ENCODE assay signal across 29 cellular contexts in the genomic region with DNA sequence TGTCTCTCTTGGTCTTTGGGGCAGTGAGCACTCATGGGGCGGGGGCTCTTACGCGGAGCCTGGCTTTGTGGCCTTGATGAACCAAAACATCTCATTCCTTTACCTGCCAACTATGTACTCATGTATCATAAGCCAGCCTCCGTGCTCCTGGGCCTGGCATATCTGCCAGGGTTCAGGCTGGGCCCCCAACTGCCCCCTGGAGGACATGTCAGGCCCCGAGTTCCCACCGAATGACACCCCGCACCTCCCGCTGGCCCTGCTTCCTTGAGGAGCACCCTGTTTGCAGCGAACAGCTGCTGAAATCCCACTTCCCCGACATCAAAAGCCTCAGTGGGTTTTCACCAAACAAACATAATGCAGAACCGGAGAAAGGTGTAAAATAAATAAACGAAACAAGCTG.
DNase-seq lines count a peak whose midpoint lies in the region; TF ChIP-seq lines count a peak whose summit lies in the region.
"Had no signal": no experiment of that assay in that cellular context is flagged by ENCODE, and none has a peak within 500 bp of the region (broad histone marks: within the 10 kb centered on the region; RNA-seq: fewer than 3 reads in every experiment).

No MANE protein-coding gene starts in this region.

- H3K4me1 Mint-ChIP-seq in endodermal cell = peaks cover 13% of the 10 kb centered on the region
- peaks cover 12% of the 10 kb centered on the region for H3K4me1 Mint-ChIP-seq in type B pancreatic cell (ENCODE audit: unreplicated experiment)
- H3K4me1 Mint-ChIP-seq: activated naive CD8-positive, alpha-beta T cell treated with anti-CD3 and anti-CD28 coated beads, Interleukin-2, amount 10 ng/mL, durations not matched to agents 7 days and 5 days had no signal

- H4K8ac ChIP-seq in mesendoderm (ENCODE audit: low read depth, low read length) = no peak overlapping the region

- H2AFZ ChIP-seq in OCI-LY7 (ENCODE audit: low read length) = no peak overlapping the region

- no peaks in the 10 kb centered on the region for H3K9me3 Mint-ChIP-seq in endodermal cell
- no peaks in the 10 kb centered on the region for H3K9me3 Mint-ChIP-seq in type B pancreatic cell
- H3K9me3 Mint-ChIP-seq: activated naive CD8-positive, alpha-beta T cell treated with anti-CD3 and anti-CD28 coated beads, Interleukin-2, amount 10 ng/mL, durations not matched to agents 7 days and 5 days; natural killer cell had no signal

- TF ChIP-seq CTCF in OCI-LY7 (conservative IDR thresholded peaks at IDR 0.05; ENCODE audit: low read length) (0 out of 2 replicates have a peak, but pooled peaks have one; percentile 15), endodermal cell (conservative IDR thresholded peaks at IDR 0.05) (peak; percentile 56), type B pancreatic cell (conservative IDR thresholded peaks at IDR 0.05) (peak; percentile 27)

- H3K27me3 ChIP-seq in endodermal cell (ENCODE audit: control insufficient read depth, insufficient read depth, low read length, poor library complexity, severe bottlenecking) (no peaks in the 10 kb centered on the region), mesendoderm (ENCODE audit: insufficient read depth, low read length, poor library complexity) (no peaks in the 10 kb centered on the region)
- H3K27me3 ChIP-seq: ascending aorta, MG63, transverse colon had no signal

- no peaks in the 10 kb centered on the region for H3K36me3 ChIP-seq in OCI-LY7 (ENCODE audit: insufficient read depth, low read length)
- no peaks in the 10 kb centered on the region for H3K36me3 ChIP-seq in endodermal cell (ENCODE audit: control insufficient read depth, insufficient read depth, low read length)
- no peaks in the 10 kb centered on the region for H3K36me3 ChIP-seq in mesendoderm (ENCODE audit: control insufficient read depth, insufficient read depth, low read length)
- H3K36me3 ChIP-seq: MG63, transverse colon had no signal

- peaks cover 4% of the 10 kb centered on the region for H3K36me3 Mint-ChIP-seq in endodermal cell (ENCODE audit: low read depth)
- H3K36me3 Mint-ChIP-seq in type B pancreatic cell = no peaks in the 10 kb centered on the region
- H3K36me3 Mint-ChIP-seq: activated CD8-positive, alpha-beta memory T cell treated with anti-CD3 and anti-CD28 coated beads, Interleukin-2, amount 10 ng/mL, durations not matched to agents 7 days and 5 days; activated naive CD8-positive, alpha-beta T cell treated with anti-CD3 and anti-CD28 coated beads, Interleukin-2, amount 10 ng/mL, durations not matched to agents 7 days and 5 days; natural killer cell had no signal

- no peak overlapping the region for H3K4ac ChIP-seq in mesendoderm (ENCODE audit: low read depth, low read length)

- no peak overlapping the region for H2BK5ac ChIP-seq in mesendoderm (ENCODE audit: low read length)

- H3K4me2 ChIP-seq in OCI-LY7 (ENCODE audit: low read length) = no peak overlapping the region
- H3K4me2 ChIP-seq in mesendoderm (ENCODE audit: low read length) = no peak overlapping the region

- H3K9ac ChIP-seq in endodermal cell (ENCODE audit: extremely low read depth, low read length, poor library complexity, severe bottlenecking) (no peak overlapping the region), mesendoderm (ENCODE audit: low read length) (no peak overlapping the region)

- H3K56ac ChIP-seq in mesendoderm (ENCODE audit: low read length) = no peak overlapping the region

- no peaks in the 10 kb centered on the region for H3K79me2 ChIP-seq in OCI-LY7 (ENCODE audit: insufficient read depth, low read depth, low read length)
- no peaks in the 10 kb centered on the region for H3K79me2 ChIP-seq in mesendoderm (ENCODE audit: control insufficient read depth, insufficient read depth, low read length)

- H2AK5ac ChIP-seq in mesendoderm (ENCODE audit: low read length) = no peak overlapping the region

- H3K27ac Mint-ChIP-seq in endodermal cell (no peak overlapping the region), type B pancreatic cell (no peak overlapping the region)
- H3K27ac Mint-ChIP-seq: activated CD8-positive, alpha-beta memory T cell treated with anti-CD3 and anti-CD28 coated beads, Interleukin-2, amount 10 ng/mL, durations not matched to agents 7 days and 5 days; activated naive CD8-positive, alpha-beta T cell treated with anti-CD3 and anti-CD28 coated beads, Interleukin-2, amount 10 ng/mL, durations not matched to agents 7 days and 5 days had no signal

- no peak overlapping the region for H3K23ac ChIP-seq in mesendoderm (ENCODE audit: low read length)

- intact Hi-C loops in OCI-LY7 (cut with micrococcal nuclease; ENCODE audit: unreplicated experiment) = no loop called here

- H2BK120ac ChIP-seq in mesendoderm (ENCODE audit: low read depth, low read length) = no peak overlapping the region

- DNase-seq in NCI-H1694 treated with DMSO at 0.1 percent for 48 hours (lab: John Stamatoyannopoulos, UW) = peak; percentile 21
- no peak for DNase-seq in NCI-H1694 (lab: John Stamatoyannopoulos, UW)
- no peak for DNase-seq in OCI-LY7 (ENCODE audit: low spot score)
- peak; percentile 71 for DNase-seq in endodermal cell
- no peak for DNase-seq in type B pancreatic cell (ENCODE audit: extremely low spot score, unreplicated experiment)
- DNase-seq in SK-N-DZ (ENCODE audit: low spot score) = no peak
- DNase-seq in NCI-H1436 treated with DMSO at 0.1 percent for 48 hours (lab: John Stamatoyannopoulos, UW) = no peak
- no peak for DNase-seq in mesendoderm
- DNase-seq: activated CD8-positive, alpha-beta memory T cell treated with anti-CD3 and anti-CD28 coated beads, Interleukin-2, amount 10 ng/mL, durations not matched to agents 7 days and 5 days; activated gamma-delta T cell treated with Interleukin-2 at 50 U/mL for 16 hours; activated naive CD8-positive, alpha-beta T cell treated with anti-CD3 and anti-CD28 coated beads, Interleukin-2, amount 10 ng/mL, durations not matched to agents 7 days and 5 days; activated T-cell treated with anti-CD3 and anti-CD28 coated beads, Interleukin-2, amount 50 U/mL, for 48 hours; cerebellar nuclear complex; COR-L47; DMS53; foreskin melanocyte; KBM-7; lower lobe of right lung; MG63; natural killer cell; NCI-H2081; NCI-H2227 treated with DMSO at 0.1 percent for 48 hours; stimulated activated CD4-positive, alpha-beta T cell treated with anti-CD3 and anti-CD28 coated beads, Interleukin-15, amount 100 ng/mL, for 24 hours; stimulated activated CD4-positive, alpha-beta T cell treated with anti-CD3 and anti-CD28 coated beads, Interleukin-4, amount 100 ng/mL, for 4 hours; transverse colon had no signal

- H3K4me3 ChIP-seq in OCI-LY7 (ENCODE audit: low read depth, low read length, poor library complexity, severe bottlenecking) (no peak overlapping the region), endodermal cell (ENCODE audit: low read length) (no peak overlapping the region), mesendoderm (ENCODE audit: low read length) (no peak overlapping the region)
- H3K4me3 ChIP-seq: ascending aorta, lower lobe of right lung, MG63, transverse colon had no signal

- H3K18ac ChIP-seq in mesendoderm (ENCODE audit: low read length) = no peak overlapping the region

- H4K5ac ChIP-seq in mesendoderm (ENCODE audit: low read length) = no peak overlapping the region

- H3K27ac ChIP-seq in OCI-LY7 (ENCODE audit: low read depth, low read length, poor library complexity, severe bottlenecking) (no peak overlapping the region), endodermal cell (ENCODE audit: low read depth, low read length) (no peak overlapping the region), mesendoderm (ENCODE audit: low read depth, low read length) (no peak overlapping the region)
- H3K27ac ChIP-seq: 22Rv1, ascending aorta, C4-2B, lower lobe of right lung, RWPE1, transverse colon had no signal

- H3K9me2 ChIP-seq in OCI-LY7 (ENCODE audit: insufficient read depth, low read length) = no peaks in the 10 kb centered on the region

- H3K4me1 ChIP-seq in OCI-LY7 (ENCODE audit: insufficient read depth, low read length, poor library complexity, severe bottlenecking) (no peaks in the 10 kb centered on the region), endodermal cell (ENCODE audit: control insufficient read depth, insufficient read depth, low read length) (no peaks in the 10 kb centered on the region), mesendoderm (ENCODE audit: control insufficient read depth, low read depth, low read length) (no peaks in the 10 kb centered on the region)
- H3K4me1 ChIP-seq: ascending aorta, lower lobe of right lung, transverse colon had no signal

- H3K27me3 Mint-ChIP-seq in endodermal cell (ENCODE audit: insufficient read depth) (no peaks in the 10 kb centered on the region), type B pancreatic cell (no peaks in the 10 kb centered on the region)
- H3K27me3 Mint-ChIP-seq: activated CD8-positive, alpha-beta memory T cell treated with anti-CD3 and anti-CD28 coated beads, Interleukin-2, amount 10 ng/mL, durations not matched to agents 7 days and 5 days; activated naive CD8-positive, alpha-beta T cell treated with anti-CD3 and anti-CD28 coated beads, Interleukin-2, amount 10 ng/mL, durations not matched to agents 7 days and 5 days had no signal

- POLR2A ChIA-PET in OCI-LY7 (lab: Charles Lee) = no interaction called here

- H4K20me1 ChIP-seq in OCI-LY7 (ENCODE audit: insufficient read depth, low read length) = no peaks in the 10 kb centered on the region

- no TSS peak for BruUV-seq in OCI-LY7 (replicated peaks; lab: Mats Ljungman, UMichigan)

- H3K9me3 ChIP-seq in OCI-LY7 (ENCODE audit: low read length) (no peaks in the 10 kb centered on the region), endodermal cell (ENCODE audit: control insufficient read depth, low read length) (no peaks in the 10 kb centered on the region)
- H3K9me3 ChIP-seq: ascending aorta, lower lobe of right lung, MG63, transverse colon had no signal

- WGBS in endodermal cell (ENCODE audit: insufficient coverage in 1 of 2, insufficient read length in 1 of 2), 2 experiments = 88 to 100% methylated on average over 5 to 12 of the region's 12 CpGs
- no CpG with 5 or more reads among the region's 12 CpGs for WGBS in mesendoderm (ENCODE audit: extremely low coverage, insufficient coverage, low lambda C conversion rate)

- CTCF ChIA-PET in OCI-LY7 (lab: Charles Lee; ENCODE audit: unreplicated experiment) = no interaction called here

- H3K79me1 ChIP-seq in mesendoderm (ENCODE audit: low read length) = no peaks in the 10 kb centered on the region

- H3K4me3 Mint-ChIP-seq in endodermal cell = no peak overlapping the region
- no peak overlapping the region for H3K4me3 Mint-ChIP-seq in type B pancreatic cell
- H3K4me3 Mint-ChIP-seq: activated CD8-positive, alpha-beta memory T cell treated with anti-CD3 and anti-CD28 coated beads, Interleukin-2, amount 10 ng/mL, durations not matched to agents 7 days and 5 days; activated naive CD8-positive, alpha-beta T cell treated with anti-CD3 and anti-CD28 coated beads, Interleukin-2, amount 10 ng/mL, durations not matched to agents 7 days and 5 days; natural killer cell had no signal

- H2BK15ac ChIP-seq in mesendoderm (replicated peaks; ENCODE audit: low read depth) = no peak overlapping the region

Comparison
In these comparisons a context has a peak if more than half of its experiments do, and no peak if none do; other contexts are left out.
1. DNase-seq: peak in NCI-H1694 treated with DMSO at 0.1 percent for 48 hours (single experiment) and endodermal cell (single experiment); none in NCI-H1694 (single experiment), OCI-LY7 (single experiment), type B pancreatic cell (single experiment), SK-N-DZ (single experiment), NCI-H1436 treated with DMSO at 0.1 percent for 48 hours (single experiment) and mesendoderm (single experiment).
2. Peak in every context shown above with its lines, with median percentiles within 50 percentile points of each other: CTCF ChIP-seq.